1 cellular context compared by ENCODE assay signal in the genomic region with DNA sequence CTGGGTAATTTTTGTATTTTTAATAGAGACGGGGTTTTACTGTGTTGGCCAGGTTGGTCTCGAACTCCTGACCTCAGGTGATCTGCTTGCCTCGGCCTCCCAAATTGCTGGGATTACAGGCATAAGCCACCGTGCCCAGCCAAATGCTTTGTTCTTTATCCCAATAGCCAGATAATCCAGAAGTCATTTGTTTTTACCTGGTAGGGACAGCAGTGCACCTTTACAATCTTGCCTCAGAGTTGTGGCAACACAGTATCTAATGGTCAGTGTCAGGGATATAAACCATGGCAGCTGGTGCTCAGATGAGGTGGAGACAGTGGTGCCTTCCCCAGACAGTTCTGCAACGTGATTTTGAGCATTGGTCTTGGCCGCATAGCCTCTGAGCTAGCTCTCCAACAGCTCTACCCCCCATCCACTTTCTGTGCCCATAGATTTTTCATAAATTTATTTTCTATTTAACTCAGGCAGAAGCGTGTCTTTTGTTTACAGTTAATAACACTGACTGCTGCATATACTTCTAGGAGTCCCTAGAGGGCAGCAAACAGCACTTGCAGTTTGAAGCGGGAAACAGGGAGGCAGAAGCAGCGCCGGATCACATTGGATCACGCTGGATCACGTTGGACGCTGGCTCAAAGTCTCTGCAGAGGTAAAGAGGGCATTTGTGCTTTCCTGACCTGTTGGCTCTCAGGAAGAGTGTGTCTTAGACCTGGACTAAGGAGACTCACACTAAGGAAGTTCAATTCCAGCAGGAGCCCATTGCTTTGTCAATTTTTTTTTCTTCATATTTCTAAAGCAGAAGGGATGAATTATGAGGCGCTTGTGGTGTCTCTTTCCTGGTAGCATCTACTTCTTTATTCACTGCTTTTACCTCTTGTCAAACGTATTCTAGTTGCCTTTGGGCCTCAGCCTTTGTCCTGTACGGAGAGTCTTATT.
TF ChIP-seq lines count a peak whose summit lies in the region.

No MANE protein-coding gene starts in this region.

TF ChIP-seq in K562, 482 proteins besides CTCF, POLR2A, EP300 and RAD21 (continues in another document):
- TF ChIP-seq ELF4 (CRISPR knock-in tag; IDR thresholded peaks at IDR 0.05) (no peak), GABPB2 (CRISPR knock-in tag; conservative IDR thresholded peaks at IDR 0.05) (no peak), RAD51 (IDR thresholded peaks at IDR 0.05; ENCODE audit: borderline replicate concordance, low read depth) (no peak), HNRNPK (IDR thresholded peaks at IDR 0.05; ENCODE audit: low read depth, low read length, poor library complexity, severe bottlenecking) (no peak), BRF1 (IDR thresholded peaks at IDR 0.05; ENCODE audit: borderline replicate concordance, extremely low read depth, insufficient read length) (no peak), CBX2 (IDR thresholded peaks at IDR 0.05; ENCODE audit: insufficient read depth, low read length, poor library complexity, severe bottlenecking) (no peak), HIVEP1 (CRISPR knock-in tag; IDR thresholded peaks at IDR 0.05) (no peak), ZC3H11A (IDR thresholded peaks at IDR 0.05; ENCODE audit: low read depth, low read length) (no peak), GATAD2B (IDR thresholded peaks at IDR 0.05; ENCODE audit: borderline replicate concordance) (no peak), NFYB (IDR thresholded peaks at IDR 0.05; ENCODE audit: extremely low read depth, insufficient read length) (no peak), FUS (optimal IDR thresholded peaks at IDR 0.05; ENCODE audit: low read depth, low read length) (no peak), TCF7L2 (IDR thresholded peaks at IDR 0.05; ENCODE audit: low read depth, low read length) (no peak), FOXK1 (CRISPR knock-in tag; IDR thresholded peaks at IDR 0.05; ENCODE audit: borderline replicate concordance) (no peak), NFE2L1 (tag; IDR thresholded peaks at IDR 0.05; ENCODE audit: borderline replicate concordance, low read depth) (no peak), LCOR (CRISPR knock-in tag; IDR thresholded peaks at IDR 0.05) (no peak), MAFF (IDR thresholded peaks at IDR 0.05; ENCODE audit: low read length) (no peak), MCM2 (IDR thresholded peaks at IDR 0.05; ENCODE audit: low read depth) (no peak), MEF2D (tag; conservative IDR thresholded peaks at IDR 0.05; ENCODE audit: low read depth) (no peak), ZNF79 (CRISPR knock-in tag; IDR thresholded peaks at IDR 0.05; ENCODE audit: low read depth) (no peak), ZNF707 (CRISPR knock-in tag; conservative IDR thresholded peaks at IDR 0.05) (no peak), NEUROD1 (IDR thresholded peaks at IDR 0.05; ENCODE audit: borderline replicate concordance, low read depth, low read length, partially characterized antibody) (no peak), TAF7 (tag; IDR thresholded peaks at IDR 0.05) (no peak), PML (IDR thresholded peaks at IDR 0.05; ENCODE audit: low read length) (no peak), SRF (CRISPR knock-in tag; IDR thresholded peaks at IDR 0.05) (no peak), ZNF764 (CRISPR knock-in tag; IDR thresholded peaks at IDR 0.05; ENCODE audit: low read depth) (no peak)
- TF ChIP-seq, protein P1, sequence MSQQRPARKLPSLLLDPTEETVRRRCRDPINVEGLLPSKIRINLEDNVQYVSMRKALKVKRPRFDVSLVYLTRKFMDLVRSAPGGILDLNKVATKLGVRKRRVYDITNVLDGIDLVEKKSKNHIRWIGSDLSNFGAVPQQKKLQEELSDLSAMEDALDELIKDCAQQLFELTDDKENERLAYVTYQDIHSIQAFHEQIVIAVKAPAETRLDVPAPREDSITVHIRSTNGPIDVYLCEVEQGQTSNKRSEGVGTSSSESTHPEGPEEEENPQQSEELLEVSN (IDR thresholded peaks at IDR 0.05; ENCODE audit: borderline replicate concordance in 1 of 2, extremely low read depth in 1 of 2, insufficient read depth in 1 of 2, insufficient read length in 1 of 2, low read depth in 1 of 2, low read length in 1 of 2, poor library complexity in 1 of 2, severe bottlenecking in 1 of 2), result peak; percentile 89 to 95
- TF ChIP-seq, protein P2, sequence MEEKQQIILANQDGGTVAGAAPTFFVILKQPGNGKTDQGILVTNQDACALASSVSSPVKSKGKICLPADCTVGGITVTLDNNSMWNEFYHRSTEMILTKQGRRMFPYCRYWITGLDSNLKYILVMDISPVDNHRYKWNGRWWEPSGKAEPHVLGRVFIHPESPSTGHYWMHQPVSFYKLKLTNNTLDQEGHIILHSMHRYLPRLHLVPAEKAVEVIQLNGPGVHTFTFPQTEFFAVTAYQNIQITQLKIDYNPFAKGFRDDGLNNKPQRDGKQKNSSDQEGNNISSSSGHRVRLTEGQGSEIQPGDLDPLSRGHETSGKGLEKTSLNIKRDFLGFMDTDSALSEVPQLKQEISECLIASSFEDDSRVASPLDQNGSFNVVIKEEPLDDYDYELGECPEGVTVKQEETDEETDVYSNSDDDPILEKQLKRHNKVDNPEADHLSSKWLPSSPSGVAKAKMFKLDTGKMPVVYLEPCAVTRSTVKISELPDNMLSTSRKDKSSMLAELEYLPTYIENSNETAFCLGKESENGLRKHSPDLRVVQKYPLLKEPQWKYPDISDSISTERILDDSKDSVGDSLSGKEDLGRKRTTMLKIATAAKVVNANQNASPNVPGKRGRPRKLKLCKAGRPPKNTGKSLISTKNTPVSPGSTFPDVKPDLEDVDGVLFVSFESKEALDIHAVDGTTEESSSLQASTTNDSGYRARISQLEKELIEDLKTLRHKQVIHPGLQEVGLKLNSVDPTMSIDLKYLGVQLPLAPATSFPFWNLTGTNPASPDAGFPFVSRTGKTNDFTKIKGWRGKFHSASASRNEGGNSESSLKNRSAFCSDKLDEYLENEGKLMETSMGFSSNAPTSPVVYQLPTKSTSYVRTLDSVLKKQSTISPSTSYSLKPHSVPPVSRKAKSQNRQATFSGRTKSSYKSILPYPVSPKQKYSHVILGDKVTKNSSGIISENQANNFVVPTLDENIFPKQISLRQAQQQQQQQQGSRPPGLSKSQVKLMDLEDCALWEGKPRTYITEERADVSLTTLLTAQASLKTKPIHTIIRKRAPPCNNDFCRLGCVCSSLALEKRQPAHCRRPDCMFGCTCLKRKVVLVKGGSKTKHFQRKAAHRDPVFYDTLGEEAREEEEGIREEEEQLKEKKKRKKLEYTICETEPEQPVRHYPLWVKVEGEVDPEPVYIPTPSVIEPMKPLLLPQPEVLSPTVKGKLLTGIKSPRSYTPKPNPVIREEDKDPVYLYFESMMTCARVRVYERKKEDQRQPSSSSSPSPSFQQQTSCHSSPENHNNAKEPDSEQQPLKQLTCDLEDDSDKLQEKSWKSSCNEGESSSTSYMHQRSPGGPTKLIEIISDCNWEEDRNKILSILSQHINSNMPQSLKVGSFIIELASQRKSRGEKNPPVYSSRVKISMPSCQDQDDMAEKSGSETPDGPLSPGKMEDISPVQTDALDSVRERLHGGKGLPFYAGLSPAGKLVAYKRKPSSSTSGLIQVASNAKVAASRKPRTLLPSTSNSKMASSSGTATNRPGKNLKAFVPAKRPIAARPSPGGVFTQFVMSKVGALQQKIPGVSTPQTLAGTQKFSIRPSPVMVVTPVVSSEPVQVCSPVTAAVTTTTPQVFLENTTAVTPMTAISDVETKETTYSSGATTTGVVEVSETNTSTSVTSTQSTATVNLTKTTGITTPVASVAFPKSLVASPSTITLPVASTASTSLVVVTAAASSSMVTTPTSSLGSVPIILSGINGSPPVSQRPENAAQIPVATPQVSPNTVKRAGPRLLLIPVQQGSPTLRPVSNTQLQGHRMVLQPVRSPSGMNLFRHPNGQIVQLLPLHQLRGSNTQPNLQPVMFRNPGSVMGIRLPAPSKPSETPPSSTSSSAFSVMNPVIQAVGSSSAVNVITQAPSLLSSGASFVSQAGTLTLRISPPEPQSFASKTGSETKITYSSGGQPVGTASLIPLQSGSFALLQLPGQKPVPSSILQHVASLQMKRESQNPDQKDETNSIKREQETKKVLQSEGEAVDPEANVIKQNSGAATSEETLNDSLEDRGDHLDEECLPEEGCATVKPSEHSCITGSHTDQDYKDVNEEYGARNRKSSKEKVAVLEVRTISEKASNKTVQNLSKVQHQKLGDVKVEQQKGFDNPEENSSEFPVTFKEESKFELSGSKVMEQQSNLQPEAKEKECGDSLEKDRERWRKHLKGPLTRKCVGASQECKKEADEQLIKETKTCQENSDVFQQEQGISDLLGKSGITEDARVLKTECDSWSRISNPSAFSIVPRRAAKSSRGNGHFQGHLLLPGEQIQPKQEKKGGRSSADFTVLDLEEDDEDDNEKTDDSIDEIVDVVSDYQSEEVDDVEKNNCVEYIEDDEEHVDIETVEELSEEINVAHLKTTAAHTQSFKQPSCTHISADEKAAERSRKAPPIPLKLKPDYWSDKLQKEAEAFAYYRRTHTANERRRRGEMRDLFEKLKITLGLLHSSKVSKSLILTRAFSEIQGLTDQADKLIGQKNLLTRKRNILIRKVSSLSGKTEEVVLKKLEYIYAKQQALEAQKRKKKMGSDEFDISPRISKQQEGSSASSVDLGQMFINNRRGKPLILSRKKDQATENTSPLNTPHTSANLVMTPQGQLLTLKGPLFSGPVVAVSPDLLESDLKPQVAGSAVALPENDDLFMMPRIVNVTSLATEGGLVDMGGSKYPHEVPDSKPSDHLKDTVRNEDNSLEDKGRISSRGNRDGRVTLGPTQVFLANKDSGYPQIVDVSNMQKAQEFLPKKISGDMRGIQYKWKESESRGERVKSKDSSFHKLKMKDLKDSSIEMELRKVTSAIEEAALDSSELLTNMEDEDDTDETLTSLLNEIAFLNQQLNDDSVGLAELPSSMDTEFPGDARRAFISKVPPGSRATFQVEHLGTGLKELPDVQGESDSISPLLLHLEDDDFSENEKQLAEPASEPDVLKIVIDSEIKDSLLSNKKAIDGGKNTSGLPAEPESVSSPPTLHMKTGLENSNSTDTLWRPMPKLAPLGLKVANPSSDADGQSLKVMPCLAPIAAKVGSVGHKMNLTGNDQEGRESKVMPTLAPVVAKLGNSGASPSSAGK (IDR thresholded peaks at IDR 0.05), result peak; percentile 75
- TF ChIP-seq, protein P3, sequence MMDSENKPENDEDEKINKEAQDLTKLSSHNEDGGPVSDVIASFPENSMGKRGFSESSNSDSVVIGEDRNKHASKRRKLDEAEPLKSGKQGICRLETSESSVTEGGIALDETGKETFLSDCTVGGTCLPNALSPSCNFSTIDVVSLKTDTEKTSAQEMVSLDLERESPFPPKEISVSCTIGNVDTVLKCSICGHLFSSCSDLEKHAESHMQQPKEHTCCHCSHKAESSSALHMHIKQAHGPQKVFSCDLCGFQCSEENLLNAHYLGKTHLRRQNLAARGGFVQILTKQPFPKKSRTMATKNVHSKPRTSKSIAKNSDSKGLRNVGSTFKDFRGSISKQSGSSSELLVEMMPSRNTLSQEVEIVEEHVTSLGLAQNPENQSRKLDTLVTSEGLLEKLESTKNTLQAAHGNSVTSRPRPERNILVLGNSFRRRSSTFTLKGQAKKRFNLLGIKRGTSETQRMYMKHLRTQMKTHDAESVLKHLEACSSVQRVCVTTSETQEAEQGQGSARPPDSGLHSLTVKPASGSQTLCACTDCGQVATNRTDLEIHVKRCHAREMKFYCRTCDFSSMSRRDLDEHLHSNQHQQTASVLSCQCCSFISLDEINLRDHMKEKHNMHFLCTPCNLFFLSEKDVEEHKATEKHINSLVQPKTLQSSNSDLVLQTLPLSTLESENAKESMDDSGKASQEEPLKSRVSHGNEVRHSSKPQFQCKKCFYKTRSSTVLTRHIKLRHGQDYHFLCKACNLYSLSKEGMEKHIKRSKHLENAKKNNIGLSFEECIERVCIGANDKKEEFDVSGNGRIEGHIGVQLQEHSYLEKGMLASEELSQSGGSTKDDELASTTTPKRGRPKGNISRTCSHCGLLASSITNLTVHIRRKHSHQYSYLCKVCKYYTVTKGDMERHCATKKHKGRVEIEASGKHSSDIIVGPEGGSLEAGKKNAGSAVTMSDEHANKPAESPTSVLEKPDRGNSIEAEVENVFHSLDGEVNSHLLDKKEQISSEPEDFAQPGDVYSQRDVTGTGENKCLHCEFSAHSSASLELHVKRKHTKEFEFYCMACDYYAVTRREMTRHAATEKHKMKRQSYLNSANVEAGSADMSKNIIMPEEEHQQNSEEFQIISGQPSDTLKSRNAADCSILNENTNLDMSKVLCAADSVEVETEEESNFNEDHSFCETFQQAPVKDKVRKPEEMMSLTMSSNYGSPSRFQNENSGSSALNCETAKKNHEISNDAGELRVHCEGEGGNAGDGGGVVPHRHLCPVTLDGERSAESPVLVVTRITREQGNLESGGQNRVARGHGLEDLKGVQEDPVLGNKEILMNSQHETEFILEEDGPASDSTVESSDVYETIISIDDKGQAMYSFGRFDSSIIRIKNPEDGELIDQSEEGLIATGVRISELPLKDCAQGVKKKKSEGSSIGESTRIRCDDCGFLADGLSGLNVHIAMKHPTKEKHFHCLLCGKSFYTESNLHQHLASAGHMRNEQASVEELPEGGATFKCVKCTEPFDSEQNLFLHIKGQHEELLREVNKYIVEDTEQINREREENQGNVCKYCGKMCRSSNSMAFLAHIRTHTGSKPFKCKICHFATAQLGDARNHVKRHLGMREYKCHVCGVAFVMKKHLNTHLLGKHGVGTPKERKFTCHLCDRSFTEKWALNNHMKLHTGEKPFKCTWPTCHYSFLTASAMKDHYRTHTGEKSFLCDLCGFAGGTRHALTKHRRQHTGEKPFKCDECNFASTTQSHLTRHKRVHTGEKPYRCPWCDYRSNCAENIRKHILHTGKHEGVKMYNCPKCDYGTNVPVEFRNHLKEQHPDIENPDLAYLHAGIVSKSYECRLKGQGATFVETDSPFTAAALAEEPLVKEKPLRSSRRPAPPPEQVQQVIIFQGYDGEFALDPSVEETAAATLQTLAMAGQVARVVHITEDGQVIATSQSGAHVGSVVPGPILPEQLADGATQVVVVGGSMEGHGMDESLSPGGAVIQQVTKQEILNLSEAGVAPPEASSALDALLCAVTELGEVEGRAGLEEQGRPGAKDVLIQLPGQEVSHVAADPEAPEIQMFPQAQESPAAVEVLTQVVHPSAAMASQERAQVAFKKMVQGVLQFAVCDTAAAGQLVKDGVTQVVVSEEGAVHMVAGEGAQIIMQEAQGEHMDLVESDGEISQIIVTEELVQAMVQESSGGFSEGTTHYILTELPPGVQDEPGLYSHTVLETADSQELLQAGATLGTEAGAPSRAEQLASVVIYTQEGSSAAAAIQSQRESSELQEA (IDR thresholded peaks at IDR 0.05; ENCODE audit: low read depth), result no peak
- TF ChIP-seq, protein P4, sequence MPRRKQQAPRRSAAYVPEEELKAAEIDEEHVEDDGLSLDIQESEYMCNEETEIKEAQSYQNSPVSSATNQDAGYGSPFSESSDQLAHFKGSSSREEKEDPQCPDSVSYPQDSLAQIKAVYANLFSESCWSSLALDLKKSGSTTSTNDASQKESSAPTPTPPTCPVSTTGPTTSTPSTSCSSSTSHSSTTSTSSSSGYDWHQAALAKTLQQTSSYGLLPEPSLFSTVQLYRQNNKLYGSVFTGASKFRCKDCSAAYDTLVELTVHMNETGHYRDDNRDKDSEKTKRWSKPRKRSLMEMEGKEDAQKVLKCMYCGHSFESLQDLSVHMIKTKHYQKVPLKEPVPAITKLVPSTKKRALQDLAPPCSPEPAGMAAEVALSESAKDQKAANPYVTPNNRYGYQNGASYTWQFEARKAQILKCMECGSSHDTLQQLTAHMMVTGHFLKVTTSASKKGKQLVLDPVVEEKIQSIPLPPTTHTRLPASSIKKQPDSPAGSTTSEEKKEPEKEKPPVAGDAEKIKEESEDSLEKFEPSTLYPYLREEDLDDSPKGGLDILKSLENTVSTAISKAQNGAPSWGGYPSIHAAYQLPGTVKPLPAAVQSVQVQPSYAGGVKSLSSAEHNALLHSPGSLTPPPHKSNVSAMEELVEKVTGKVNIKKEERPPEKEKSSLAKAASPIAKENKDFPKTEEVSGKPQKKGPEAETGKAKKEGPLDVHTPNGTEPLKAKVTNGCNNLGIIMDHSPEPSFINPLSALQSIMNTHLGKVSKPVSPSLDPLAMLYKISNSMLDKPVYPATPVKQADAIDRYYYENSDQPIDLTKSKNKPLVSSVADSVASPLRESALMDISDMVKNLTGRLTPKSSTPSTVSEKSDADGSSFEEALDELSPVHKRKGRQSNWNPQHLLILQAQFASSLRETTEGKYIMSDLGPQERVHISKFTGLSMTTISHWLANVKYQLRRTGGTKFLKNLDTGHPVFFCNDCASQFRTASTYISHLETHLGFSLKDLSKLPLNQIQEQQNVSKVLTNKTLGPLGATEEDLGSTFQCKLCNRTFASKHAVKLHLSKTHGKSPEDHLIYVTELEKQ (CRISPR knock-in tag; IDR thresholded peaks at IDR 0.05), result no peak
